9 cellular contexts compared by ENCODE assay signal in genomic region chr10:70513848-70514309, GRCh38. TPM values are rescaled to one million over a fixed set of nuclear protein-coding genes. Genes with fewer than 3 reads are reported as not detected.
DNase-seq lines count a peak whose midpoint lies in the region; ATAC-seq and TF ChIP-seq lines count a peak whose summit lies in the region.
"Had no signal": no experiment of that assay in that cellular context is flagged by ENCODE, and none has a peak within 500 bp of the region (broad histone marks: within the 10 kb centered on the region; RNA-seq: fewer than 3 reads in every experiment).

No MANE protein-coding gene starts in this region.

- TF ChIP-seq CTCF in OCI-LY7 (conservative IDR thresholded peaks at IDR 0.05; ENCODE audit: low read length) (no peak), type B pancreatic cell (conservative IDR thresholded peaks at IDR 0.05) (no peak)

- no TSS peak for BruUV-seq in OCI-LY7 (replicated peaks; lab: Mats Ljungman, UMichigan)

- ATAC-seq in HG02642 (IDR thresholded peaks at IDR 0.05; ENCODE audit: poor library complexity, unreplicated experiment) = peak; percentile 95
- ATAC-seq in stimulated activated naive CD8-positive, alpha-beta T cell treated with anti-CD3 and anti-CD28 coated beads, Interleukin-15, Interleukin-2, amounts not matched to agents 100 U/mL and 50 U/mL, for 24 hours = peak; percentile 80

- H3K27me3 Mint-ChIP-seq in type B pancreatic cell = no peaks in the 10 kb centered on the region

- H3K9me2 ChIP-seq in OCI-LY7 (ENCODE audit: insufficient read depth, low read length) = no peaks in the 10 kb centered on the region

- H3K9me3 Mint-ChIP-seq in type B pancreatic cell = no peaks in the 10 kb centered on the region

- DNase-seq in activated T-cell treated with anti-CD3 and anti-CD28 coated beads for 48 hours (ENCODE audit: low read depth) = peak; percentile 12
- DNase-seq in activated T-cell treated with anti-CD3 and anti-CD28 coated beads for 4 hours = no peak
- peak; percentile 63 for DNase-seq in OCI-LY7 (ENCODE audit: low spot score)
- DNase-seq in stimulated activated naive CD8-positive, alpha-beta T cell treated with anti-CD3 and anti-CD28 coated beads, Interleukin-15, Interleukin-2, amounts not matched to agents 100 U/mL and 50 U/mL, for 24 hours = peak; percentile 56
- no peak for DNase-seq in type B pancreatic cell (ENCODE audit: extremely low spot score, unreplicated experiment)
- DNase-seq in NK-92 (lab: John Stamatoyannopoulos, UW; ENCODE audit: unreplicated experiment) = no peak
- DNase-seq in HuH-7 (ENCODE audit: low spot score) = no peak
- DNase-seq: NCI-H1417 had no signal

- intact Hi-C loops in OCI-LY7 (cut with micrococcal nuclease; ENCODE audit: unreplicated experiment) = loop anchor here (1.0 kb wide), 1 partner anchor 35 kb away; no protein-coding TSS in a partner anchor

- H3K4me3 ChIP-seq in OCI-LY7 (ENCODE audit: low read depth, low read length, poor library complexity, severe bottlenecking) = peak overlapping the region; percentile 49

- H3K4me3 Mint-ChIP-seq in type B pancreatic cell = no peak overlapping the region

- POLR2A ChIA-PET in OCI-LY7 (lab: Charles Lee) = interaction anchor here (1.2 kb wide), 1 partner anchor 19 kb away, joined by 4 read pairs; no protein-coding TSS in a partner anchor

- H4K20me1 ChIP-seq in OCI-LY7 (ENCODE audit: insufficient read depth, low read length) = peaks cover 3% of the 10 kb centered on the region; the same call in 1 of the 2 replicates

- CTCF ChIA-PET in OCI-LY7 (lab: Charles Lee; ENCODE audit: unreplicated experiment) = interaction anchor here (0.6 kb wide), 1 partner anchor 805 kb away, joined by 3 read pairs; the partner anchor contains the start of gene SLC29A3

- no peak overlapping the region for H2AFZ ChIP-seq in OCI-LY7 (ENCODE audit: low read length)

- H3K4me1 ChIP-seq in OCI-LY7 (ENCODE audit: insufficient read depth, low read length, poor library complexity, severe bottlenecking) = peaks cover 57% of the 10 kb centered on the region

- peaks cover 32% of the 10 kb centered on the region for H3K4me1 Mint-ChIP-seq in type B pancreatic cell (ENCODE audit: unreplicated experiment)

- H3K4me2 ChIP-seq in OCI-LY7 (ENCODE audit: low read length) = peak overlapping the region; percentile 83

- no peak overlapping the region for H3K27ac Mint-ChIP-seq in type B pancreatic cell

- no peaks in the 10 kb centered on the region for H3K9me3 ChIP-seq in OCI-LY7 (ENCODE audit: low read length)

- H3K36me3 ChIP-seq in OCI-LY7 (ENCODE audit: insufficient read depth, low read length) = peaks cover 25% of the 10 kb centered on the region

- no peaks in the 10 kb centered on the region for H3K36me3 Mint-ChIP-seq in type B pancreatic cell

- H3K27ac ChIP-seq in OCI-LY7 (ENCODE audit: low read depth, low read length, poor library complexity, severe bottlenecking) = peak overlapping the region; percentile 33

- H3K79me2 ChIP-seq in OCI-LY7 (ENCODE audit: insufficient read depth, low read depth, low read length) = peaks cover 51% of the 10 kb centered on the region; the same call in 1 of the 2 replicates

RNA-seq across cellular contexts. Expression of gene PALD1, which starts 35.3 kb away (rescaled TPM):
- total RNA-seq in OCI-LY7 (2014; rRNA removed; shearing (Covaris generic)) = 41.6 and 52.7 TPM in 2 replicates
- total RNA-seq in OCI-LY7 (2022) (54.5 and 66.7 TPM in 2 replicates), type B pancreatic cell (ENCODE audit: low replicate concordance) (0.43 and 9.6 TPM in 2 replicates)

Comparison
In these comparisons a context has a peak if more than half of its experiments do, and no peak if none do; other contexts are left out.
1. DNase-seq: peak in activated T-cell treated with anti-CD3 and anti-CD28 coated beads for 48 hours (single experiment), OCI-LY7 (single experiment) and stimulated activated naive CD8-positive, alpha-beta T cell treated with anti-CD3 and anti-CD28 coated beads, Interleukin-15, Interleukin-2, amounts not matched to agents 100 U/mL and 50 U/mL, for 24 hours (single experiment); none in activated T-cell treated with anti-CD3 and anti-CD28 coated beads for 4 hours (single experiment), type B pancreatic cell (single experiment), NK-92 (single experiment) and HuH-7 (single experiment).